15 cellular contexts compared by ENCODE assay signal in the genomic region with DNA sequence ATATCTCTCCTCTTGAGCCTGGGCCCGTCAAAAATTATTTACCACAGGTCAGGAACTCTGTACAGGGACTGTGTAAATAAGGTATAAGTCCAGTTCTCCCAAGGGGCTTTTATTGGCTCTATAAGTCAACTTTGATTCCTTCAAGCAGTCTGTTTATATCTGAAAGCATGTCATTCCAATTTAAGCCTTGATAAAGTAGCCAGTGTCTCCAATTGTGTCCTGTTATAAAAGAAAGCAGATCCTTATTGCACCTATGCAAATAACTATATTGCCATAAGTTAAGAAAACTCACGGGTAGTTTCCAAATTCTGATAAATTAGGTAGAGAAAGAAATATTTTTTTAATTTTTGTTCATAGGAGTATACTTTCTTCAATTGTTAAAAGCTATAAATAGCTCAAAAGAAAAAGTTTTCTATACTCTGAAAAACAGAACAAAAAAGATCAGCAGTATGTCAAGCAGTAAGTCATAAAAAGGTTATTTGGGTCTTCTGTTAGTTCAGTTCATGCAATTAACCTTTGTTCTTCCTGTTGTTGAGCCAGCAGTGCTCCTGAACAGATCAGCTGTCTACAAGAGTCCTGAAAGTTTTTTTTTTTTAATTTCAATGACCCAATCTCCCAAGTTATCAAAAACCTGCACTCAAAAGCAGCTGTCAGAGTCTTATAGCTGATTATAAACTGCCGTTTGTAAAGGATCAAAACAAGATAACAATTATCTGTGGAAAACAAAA.
"Had no signal": no experiment of that assay in that cellular context is flagged by ENCODE, and none has a peak within 500 bp of the region (broad histone marks: within the 10 kb centered on the region; RNA-seq: fewer than 3 reads in every experiment).

No MANE protein-coding gene starts in this region.

- H3K9me3 ChIP-seq: testis had no signal

- DNase-seq: activated CD4-positive, alpha-beta T cell treated with anti-CD3 and anti-CD28 coated beads, Interleukin-2, amount 50 U/mL, for 1 hour; activated naive CD4-positive, alpha-beta T cell treated with anti-CD3 and anti-CD28 coated beads, Interleukin-2, amount 10 ng/mL, durations not matched to agents 7 days and 5 days; activated T-cell treated with anti-CD3 and anti-CD28 coated beads for 4 hours; amniotic stem cell; body of pancreas; dorsolateral prefrontal cortex; esophagus squamous epithelium; foreskin fibroblast; glutamatergic neuron; left cardiac atrium; stimulated activated CD4-positive, alpha-beta T cell treated with anti-CD3 and anti-CD28 coated beads, Interleukin-4, amount 100 ng/mL, for 4 hours; stimulated activated naive CD8-positive, alpha-beta T cell treated with anti-CD3 and anti-CD28 coated beads, Interleukin-15, amount 100 ng/mL, for 72 hours; T-helper 1 cell; testis had no signal

- H3K36me3 ChIP-seq: esophagus squamous epithelium had no signal

- H3K4me1 ChIP-seq: body of pancreas, testis had no signal

- H3K27ac ChIP-seq: body of pancreas, dorsolateral prefrontal cortex, esophagus squamous epithelium, testis had no signal

- ATAC-seq: activated T-helper 17 cell treated with anti-CD3 and anti-CD28 coated beads, Interleukin-2, amount 50 U/mL, for 72 hours; body of pancreas; left cardiac atrium; stimulated activated naive CD8-positive, alpha-beta T cell treated with anti-CD3 and anti-CD28 coated beads, Interleukin-15, amount 100 ng/mL, for 72 hours had no signal

- H3K27me3 ChIP-seq: body of pancreas, dorsolateral prefrontal cortex, esophagus squamous epithelium, testis had no signal

- H3K4me3 ChIP-seq: body of pancreas, dorsolateral prefrontal cortex, esophagus squamous epithelium, testis had no signal
